ENCODE assay signal across 19 cellular contexts in genomic region chr5:123805300-123805699, GRCh38.
DNase-seq lines count a peak whose midpoint lies in the region; ATAC-seq and TF ChIP-seq lines count a peak whose summit lies in the region.
"Had no signal": no experiment of that assay in that cellular context is flagged by ENCODE, and none has a peak within 500 bp of the region (broad histone marks: within the 10 kb centered on the region; RNA-seq: fewer than 3 reads in every experiment).

No MANE protein-coding gene starts in this region.

- H3K36me3 Mint-ChIP-seq in stimulated activated naive CD8-positive, alpha-beta T cell treated with anti-CD3 and anti-CD28 coated beads, Interleukin-15, Interleukin-2, amounts not matched to agents 100 ng/mL and 50 ng/mL, for 24 hours (ENCODE audit: low read depth), result no peaks in the 10 kb centered on the region
- no peaks in the 10 kb centered on the region for H3K36me3 Mint-ChIP-seq in HFFc6 (ENCODE audit: low read depth)
- H3K36me3 Mint-ChIP-seq: CD8-positive, alpha-beta T cell; IgD-negative memory B cell had no signal

- peak overlapping the region; percentile 5 for H3K27ac Mint-ChIP-seq in stimulated activated naive CD8-positive, alpha-beta T cell treated with anti-CD3 and anti-CD28 coated beads, Interleukin-15, Interleukin-2, amounts not matched to agents 100 ng/mL and 50 ng/mL, for 24 hours
- H3K27ac Mint-ChIP-seq in stimulated activated naive CD8-positive, alpha-beta T cell treated with anti-CD3 and anti-CD28 coated beads, Interleukin-15, amount 100 ng/mL, for 72 hours, result no peak overlapping the region
- no peak overlapping the region for H3K27ac Mint-ChIP-seq in HFFc6
- H3K27ac Mint-ChIP-seq: CD8-positive, alpha-beta T cell; IgD-negative memory B cell had no signal

- DNase-seq in stimulated activated naive CD8-positive, alpha-beta T cell treated with anti-CD3 and anti-CD28 coated beads, Interleukin-15, amount 100 ng/mL, for 72 hours, result no peak
- DNase-seq in NCI-H82 treated with DMSO at 0.1 percent for 48 hours (lab: John Stamatoyannopoulos, UW; ENCODE audit: unreplicated experiment) (peak; percentile 45), COLO668 (lab: John Stamatoyannopoulos, UW; ENCODE audit: unreplicated experiment) (no peak), CD1c-positive myeloid dendritic cell (ENCODE audit: extremely low spot score) (no peak), HFFc6 (no peak)
- DNase-seq: C1 segment of cervical spinal cord; CD8-positive, alpha-beta T cell; DMS153; DND-41; NCI-H1092; NCI-H1436 treated with DMSO at 0.1 percent for 48 hours; NCI-H187 treated with DMSO at 0.1 percent for 48 hours; NCI-H2227 treated with DMSO at 0.1 percent for 48 hours; SJCRH30 had no signal

- no peak overlapping the region for H3K4me3 Mint-ChIP-seq in stimulated activated naive CD8-positive, alpha-beta T cell treated with anti-CD3 and anti-CD28 coated beads, Interleukin-15, Interleukin-2, amounts not matched to agents 100 ng/mL and 50 ng/mL, for 24 hours
- no peak overlapping the region for H3K4me3 Mint-ChIP-seq in stimulated activated naive CD8-positive, alpha-beta T cell treated with anti-CD3 and anti-CD28 coated beads, Interleukin-15, amount 100 ng/mL, for 72 hours
- H3K4me3 Mint-ChIP-seq in HFFc6, result no peak overlapping the region
- H3K4me3 Mint-ChIP-seq: CD8-positive, alpha-beta T cell; IgD-negative memory B cell had no signal

- TF ChIP-seq CTCF in HFFc6 (IDR thresholded peaks at IDR 0.05), result no peak

- no peaks in the 10 kb centered on the region for H3K9me3 Mint-ChIP-seq in stimulated activated naive CD8-positive, alpha-beta T cell treated with anti-CD3 and anti-CD28 coated beads, Interleukin-15, Interleukin-2, amounts not matched to agents 100 ng/mL and 50 ng/mL, for 24 hours
- no peaks in the 10 kb centered on the region for H3K9me3 Mint-ChIP-seq in stimulated activated naive CD8-positive, alpha-beta T cell treated with anti-CD3 and anti-CD28 coated beads, Interleukin-15, amount 100 ng/mL, for 72 hours
- no peaks in the 10 kb centered on the region for H3K9me3 Mint-ChIP-seq in HFFc6
- H3K9me3 Mint-ChIP-seq: CD8-positive, alpha-beta T cell; IgD-negative memory B cell had no signal

- H3K27me3 Mint-ChIP-seq in stimulated activated naive CD8-positive, alpha-beta T cell treated with anti-CD3 and anti-CD28 coated beads, Interleukin-15, Interleukin-2, amounts not matched to agents 100 ng/mL and 50 ng/mL, for 24 hours, result no peaks in the 10 kb centered on the region
- no peaks in the 10 kb centered on the region for H3K27me3 Mint-ChIP-seq in stimulated activated naive CD8-positive, alpha-beta T cell treated with anti-CD3 and anti-CD28 coated beads, Interleukin-15, amount 100 ng/mL, for 72 hours
- H3K27me3 Mint-ChIP-seq in HFFc6 (ENCODE audit: insufficient read depth), result no peaks in the 10 kb centered on the region; the same call in 1 of the 2 replicates
- H3K27me3 Mint-ChIP-seq: IgD-negative memory B cell had no signal

- peaks cover 3% of the 10 kb centered on the region for H3K4me1 Mint-ChIP-seq in stimulated activated naive CD8-positive, alpha-beta T cell treated with anti-CD3 and anti-CD28 coated beads, Interleukin-15, Interleukin-2, amounts not matched to agents 100 ng/mL and 50 ng/mL, for 24 hours (ENCODE audit: low read depth)
- H3K4me1 Mint-ChIP-seq in stimulated activated naive CD8-positive, alpha-beta T cell treated with anti-CD3 and anti-CD28 coated beads, Interleukin-15, amount 100 ng/mL, for 72 hours, result no peaks in the 10 kb centered on the region
- peaks cover 31% of the 10 kb centered on the region for H3K4me1 Mint-ChIP-seq in HFFc6 (ENCODE audit: low read depth)
- H3K4me1 Mint-ChIP-seq: IgD-negative memory B cell had no signal

- no peak for ATAC-seq in stimulated activated naive CD8-positive, alpha-beta T cell treated with anti-CD3 and anti-CD28 coated beads, Interleukin-15, amount 100 ng/mL, for 72 hours
- ATAC-seq in esophagus mucosa, result peak; percentile 80
- ATAC-seq: CD8-positive, alpha-beta T cell; Right ventricle myocardium inferior; SK-N-SH treated with all-trans-retinoic acid at 6 μM for 48 hours had no signal
